In the genomic region with DNA sequence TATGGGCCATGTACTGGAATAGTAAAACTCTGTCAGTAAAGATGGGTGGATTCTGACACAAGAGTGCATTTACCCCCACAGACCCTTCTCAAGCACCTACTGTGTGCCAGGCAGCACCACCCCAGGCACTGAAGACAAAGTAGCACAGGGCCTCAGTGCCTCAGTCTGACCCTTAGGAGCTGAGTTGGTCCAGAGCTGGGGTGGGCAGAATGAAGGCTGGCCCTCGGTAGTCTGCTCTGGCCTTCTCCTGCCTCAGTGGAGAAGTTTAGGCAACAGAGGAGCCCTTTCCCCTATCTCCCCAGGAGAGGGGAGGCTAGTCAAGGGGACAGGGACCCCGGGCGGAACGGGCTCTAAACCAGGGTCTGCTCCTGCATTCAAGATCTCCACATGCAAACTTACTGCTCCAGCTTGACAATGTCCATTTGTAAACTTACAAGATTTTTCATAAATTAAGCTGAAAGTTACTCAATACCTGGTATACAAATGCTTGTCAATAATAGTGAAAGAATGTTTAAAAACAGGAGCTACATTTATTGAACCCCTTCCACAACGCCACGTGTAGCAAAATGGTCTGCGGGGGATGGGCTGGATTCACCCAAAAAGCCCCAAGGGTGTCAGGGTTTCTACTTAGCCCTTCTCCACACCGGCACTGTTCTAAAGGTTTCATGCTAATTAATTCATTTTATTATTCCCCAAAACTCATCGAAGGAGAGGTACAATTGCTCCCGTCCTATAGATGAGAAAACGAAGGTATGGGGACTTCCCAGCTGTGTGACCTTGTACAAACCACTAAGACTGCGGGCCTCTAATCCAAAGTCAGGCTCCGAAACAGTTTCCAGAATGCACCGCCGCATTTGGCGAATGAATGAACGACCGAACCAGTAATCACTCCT, we compare ENCODE assay signal across 8 cellular contexts. TPM values are rescaled to one million over a fixed set of nuclear protein-coding genes. Genes with fewer than 3 reads are reported as not detected.
DNase-seq lines count a peak whose midpoint lies in the region; ATAC-seq and TF ChIP-seq lines count a peak whose summit lies in the region.

No MANE protein-coding gene starts in this region.

- H3K4me1 Mint-ChIP-seq in activated naive CD8-positive, alpha-beta T cell treated with anti-CD3 and anti-CD28 coated beads for 36 hours: peaks cover 48% of the 10 kb centered on the region
- H3K4me1 Mint-ChIP-seq in immature natural killer cell: peaks cover 42 to 59% of the 10 kb centered on the region in 2 donors

- peaks cover 54% of the 10 kb centered on the region for H3K36me3 Mint-ChIP-seq in activated naive CD8-positive, alpha-beta T cell treated with anti-CD3 and anti-CD28 coated beads for 36 hours
- no peaks in the 10 kb centered on the region for H3K36me3 Mint-ChIP-seq in immature natural killer cell

- H3K27me3 ChIP-seq in KMS-11 (ENCODE audit: insufficient read depth, low read depth): no peaks in the 10 kb centered on the region

- H4K20me1 ChIP-seq in KMS-11 (ENCODE audit: insufficient read depth): peaks cover 30% of the 10 kb centered on the region

- H3K27me3 Mint-ChIP-seq in activated naive CD8-positive, alpha-beta T cell treated with anti-CD3 and anti-CD28 coated beads for 36 hours: no peaks in the 10 kb centered on the region
- peaks cover 5 to 13% (median 5%) of the 10 kb centered on the region in 3 donors for H3K27me3 Mint-ChIP-seq in immature natural killer cell (ENCODE audit: low read depth in 3 of 3)

- H3K36me3 ChIP-seq in KMS-11 (ENCODE audit: insufficient read depth): no peaks in the 10 kb centered on the region

- TF ChIP-seq CTCF in KMS-11 (conservative IDR thresholded peaks at IDR 0.05; ENCODE audit: low read depth, low read length) (no peak), omental fat pad (IDR thresholded peaks at IDR 0.05) (no peak)

- H3K4me2 ChIP-seq in KMS-11: peak overlapping the region; percentile 68

- DNase-seq in GM19238 (ENCODE audit: insufficient read length, low spot score) (peak; percentile 23), immature natural killer cell (no peak), NCI-H2107 treated with DMSO at 0.1 percent for 48 hours (lab: John Stamatoyannopoulos, UW; ENCODE audit: unreplicated experiment) (no peak), hippocampal formation (lab: John Stamatoyannopoulos, UW) (no peak), omental fat pad (ENCODE audit: low spot score) (no peak)
- DNase-seq in activated naive CD8-positive, alpha-beta T cell treated with anti-CD3 and anti-CD28 coated beads for 36 hours: peak; percentile 45
- peak; percentile 23 to 44 for DNase-seq in stimulated activated CD4-positive, alpha-beta T cell treated with anti-CD3 and anti-CD28 coated beads, Interleukin-4, amount 100 ng/mL, for 48 hours (ENCODE audit: low read depth in 2 of 2)

- peak overlapping the region; percentile 84 for H3K4me3 Mint-ChIP-seq in activated naive CD8-positive, alpha-beta T cell treated with anti-CD3 and anti-CD28 coated beads for 36 hours
- peak overlapping the region; percentile 91 to 95 (median 94) for H3K4me3 Mint-ChIP-seq in immature natural killer cell

- H3K27ac ChIP-seq in KMS-11: peak overlapping the region; percentile 97

- H3K79me2 ChIP-seq in KMS-11 (ENCODE audit: insufficient read depth, low read depth): peaks cover 61% of the 10 kb centered on the region

- ATAC-seq in omental fat pad (ENCODE audit: low FRiP score): no peak

- peak overlapping the region; percentile 97 for H3K9ac ChIP-seq in KMS-11

- H2AFZ ChIP-seq in KMS-11 (ENCODE audit: low read depth): peak overlapping the region; percentile 27; the same call in 1 of the 2 replicates

- no peaks in the 10 kb centered on the region for H3K9me3 Mint-ChIP-seq in activated naive CD8-positive, alpha-beta T cell treated with anti-CD3 and anti-CD28 coated beads for 36 hours
- H3K9me3 Mint-ChIP-seq in immature natural killer cell: no peaks in the 10 kb centered on the region

- peak overlapping the region; percentile 93 for H3K27ac Mint-ChIP-seq in activated naive CD8-positive, alpha-beta T cell treated with anti-CD3 and anti-CD28 coated beads for 36 hours
- peak overlapping the region; percentile 96 to 99 (median 98) for H3K27ac Mint-ChIP-seq in immature natural killer cell

- H3K4me1 ChIP-seq in KMS-11 (ENCODE audit: low read depth, poor library complexity, severe bottlenecking): peaks cover 32% of the 10 kb centered on the region

- H3K4me3 ChIP-seq in KMS-11 (IDR thresholded peaks at IDR 0.05; ENCODE audit: insufficient read depth, low read depth, low read length): no peak overlapping the region

RNA-seq across cellular contexts. Expression of a gene that starts 1.5 kb away (rescaled TPM):
- total RNA-seq in activated naive CD8-positive, alpha-beta T cell treated with anti-CD3 and anti-CD28 coated beads for 36 hours: 100 to 1,000 TPM; 539 to 540 TPM
- 100 to 1,000 TPM; 107 to 119 (median 111) TPM for polyA plus RNA-seq in immature natural killer cell
- 100 to 1,000 TPM in 3 of 4 donors, 10 to 100 TPM in 1; 83.4 to 182 (median 150) TPM for total RNA-seq in omental fat pad

RNA-seq across cellular contexts. Expression of a gene that starts 34.9 kb away (rescaled TPM):
- 10 to 100 TPM; 33.4 to 33.8 TPM for total RNA-seq in activated naive CD8-positive, alpha-beta T cell treated with anti-CD3 and anti-CD28 coated beads for 36 hours
- polyA plus RNA-seq in immature natural killer cell: 10 to 100 TPM; 30.0 to 30.6 (median 30.3) TPM
- total RNA-seq in omental fat pad: 10 to 100 TPM; 31.3 to 53.1 (median 41.2) TPM

Comparison
In these comparisons a context has a peak if more than half of its experiments do, and no peak if none do; other contexts are left out.
1. DNase-seq: peak in GM19238 (single experiment), activated naive CD8-positive, alpha-beta T cell treated with anti-CD3 and anti-CD28 coated beads for 36 hours (single experiment) and stimulated activated CD4-positive, alpha-beta T cell treated with anti-CD3 and anti-CD28 coated beads, Interleukin-4, amount 100 ng/mL, for 48 hours (2 of 2); none in immature natural killer cell (0 of 3), NCI-H2107 treated with DMSO at 0.1 percent for 48 hours (single experiment), hippocampal formation (0 of 2) and omental fat pad (single experiment).